ENCODE assay signal across 9 cellular contexts in the genomic region with DNA sequence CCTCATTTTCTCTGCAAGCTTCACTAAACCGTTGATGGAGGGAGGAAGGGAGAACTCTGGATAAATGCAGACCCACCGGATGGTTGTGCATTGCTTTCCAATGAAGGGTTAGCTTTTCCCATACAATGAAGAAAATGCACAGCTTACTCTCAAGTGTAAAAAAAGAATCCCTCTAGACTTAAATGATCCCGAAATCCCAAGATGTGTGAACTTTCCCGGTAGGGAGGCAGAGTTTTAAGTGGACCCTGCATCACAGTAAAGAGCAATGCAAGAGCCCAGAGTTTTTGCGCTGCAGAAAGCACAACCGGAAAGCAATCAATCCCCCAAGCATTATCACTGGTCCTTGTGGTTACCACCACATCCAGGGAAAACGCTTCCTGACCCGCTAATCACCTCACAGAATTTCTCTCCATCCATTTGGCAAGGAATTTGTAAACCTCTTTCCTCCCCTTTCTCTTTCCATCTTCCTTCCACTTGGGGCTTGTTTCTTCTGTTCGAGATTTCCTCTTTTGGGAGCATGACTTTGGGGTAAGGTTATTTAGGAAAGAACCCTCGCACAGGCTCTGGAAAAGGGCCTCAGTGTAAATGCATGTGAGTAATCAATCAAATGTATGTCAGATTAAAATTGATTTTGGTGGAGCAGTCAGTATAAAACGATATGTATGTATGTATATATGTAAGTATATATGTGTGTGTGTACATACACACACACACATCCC. TPM values are rescaled to one million over a fixed set of nuclear protein-coding genes. Genes with fewer than 3 reads are reported as not detected.
A peak's percentile ranks its signal among the peaks of the same experiment; 100 is the strongest.
DNase-seq lines count a peak whose midpoint lies in the region; ATAC-seq and TF ChIP-seq lines count a peak whose summit lies in the region.
"Had no signal": no experiment of that assay in that cellular context is flagged by ENCODE, and none has a peak within 500 bp of the region (broad histone marks: within the 10 kb centered on the region; RNA-seq: fewer than 3 reads in every experiment).

No MANE protein-coding gene starts in this region.

- H3K4me3 ChIP-seq in mammary epithelial cell (replicated peaks in 1 of 3; ENCODE audit: insufficient read depth in 1 of 3, low read depth in 2 of 3, low read length in 3 of 3) = no peak overlapping the region
- H3K4me3 ChIP-seq in mesendoderm (ENCODE audit: low read length) = no peak overlapping the region
- H3K4me3 ChIP-seq in upper lobe of left lung = peak overlapping the region; percentile 82 to 92 (median 87)

- H3K4ac ChIP-seq in mesendoderm (ENCODE audit: low read depth, low read length) = no peak overlapping the region

- intact Hi-C loops in mammary epithelial cell (cut with micrococcal nuclease) = no loop called here

- H2BK120ac ChIP-seq in mesendoderm (ENCODE audit: low read depth, low read length) = no peak overlapping the region

- no peaks in the 10 kb centered on the region for H3K79me1 ChIP-seq in mesendoderm (ENCODE audit: low read length)

- no peak overlapping the region for H3K23ac ChIP-seq in mesendoderm (ENCODE audit: low read length)

- in situ Hi-C loops in mammary epithelial cell (cut with MboI; ENCODE audit: low sequenced_read_pairs in 2 of 2) = loop anchor here (10.0 to 25.0 kb wide), 3 partner anchors 329 to 489 kb away; no protein-coding TSS in a partner anchor

- H3K4me2 ChIP-seq in mammary epithelial cell (ENCODE audit: insufficient read depth, low read depth, low read length) = peak overlapping the region; percentile 97
- H3K4me2 ChIP-seq in mesendoderm (ENCODE audit: low read length) = peak overlapping the region; percentile 5

- WGBS in mammary epithelial cell (ENCODE audit: low coverage, missing lambda C conversion rate) = 4% methylated on average over 11 of the region's 11 CpGs
- WGBS in mesendoderm (ENCODE audit: extremely low coverage, insufficient coverage, low lambda C conversion rate) = no CpG with 5 or more reads among the region's 11 CpGs
- 27 to 34% methylated on average over 11 of the region's 11 CpGs for WGBS in upper lobe of left lung, 2 donors

- no peaks in the 10 kb centered on the region for H3K36me3 Mint-ChIP-seq in activated naive CD4-positive, alpha-beta T cell treated with anti-CD3 and anti-CD28 coated beads, Interleukin-2, amount 50 U/mL, for 24 hours
- peaks cover 0 to 9% of the 10 kb centered on the region in 2 donors for H3K36me3 Mint-ChIP-seq in activated naive CD4-positive, alpha-beta T cell treated with anti-CD3 and anti-CD28 coated beads, Interleukin-2, amount 50 U/mL, for 72 hours

- H2AFZ ChIP-seq in mammary epithelial cell (ENCODE audit: low read depth, low read length) = no peak overlapping the region

- H3K9me3 ChIP-seq in mammary epithelial cell (replicated peaks; ENCODE audit: insufficient read depth, low read length) = no peaks in the 10 kb centered on the region
- H3K9me3 ChIP-seq in upper lobe of left lung = no peaks in the 10 kb centered on the region

- CTCF ChIA-PET in mammary epithelial cell (lab: Charles Lee; ENCODE audit: low non-redundant PET) = no interaction called here

- no peaks in the 10 kb centered on the region for H3K9me3 Mint-ChIP-seq in activated naive CD4-positive, alpha-beta T cell treated with anti-CD3 and anti-CD28 coated beads, Interleukin-2, amount 50 U/mL, for 24 hours
- no peaks in the 10 kb centered on the region for H3K9me3 Mint-ChIP-seq in activated naive CD4-positive, alpha-beta T cell treated with anti-CD3 and anti-CD28 coated beads, Interleukin-2, amount 50 U/mL, for 72 hours

- peak overlapping the region; percentile 96 for H3K4me3 Mint-ChIP-seq in activated naive CD4-positive, alpha-beta T cell treated with anti-CD3 and anti-CD28 coated beads, Interleukin-2, amount 50 U/mL, for 24 hours

- H3K36me3 ChIP-seq in mammary epithelial cell (ENCODE audit: insufficient read depth, low read length) (no peaks in the 10 kb centered on the region), mesendoderm (ENCODE audit: control insufficient read depth, insufficient read depth, low read length) (no peaks in the 10 kb centered on the region), upper lobe of left lung (no peaks in the 10 kb centered on the region)

- H3K18ac ChIP-seq in mesendoderm (ENCODE audit: low read length) = no peak overlapping the region

- H3K4me1 ChIP-seq in mammary epithelial cell (ENCODE audit: insufficient read depth, low read length) (peaks cover 4% of the 10 kb centered on the region), mesendoderm (ENCODE audit: control insufficient read depth, low read depth, low read length) (peaks cover 3% of the 10 kb centered on the region), upper lobe of left lung (peaks cover 6 to 22% (median 16%) of the 10 kb centered on the region in 4 donors)

- DNase-seq in activated naive CD4-positive, alpha-beta T cell treated with anti-CD3 and anti-CD28 coated beads, Interleukin-2, amount 50 U/mL, for 72 hours (ENCODE audit: low spot score in 2 of 2) = no peak
- DNase-seq in mammary epithelial cell (no peak), mesendoderm (no peak), upper lobe of left lung (no peak), DMS153 (lab: John Stamatoyannopoulos, UW) (no peak), NCI-H1048 (lab: John Stamatoyannopoulos, UW) (no peak), amniotic stem cell (lab: John Stamatoyannopoulos, UW) (no peak)
- DNase-seq: Karpas-422 had no signal

- peak overlapping the region; percentile 96 for H3K27ac Mint-ChIP-seq in activated naive CD4-positive, alpha-beta T cell treated with anti-CD3 and anti-CD28 coated beads, Interleukin-2, amount 50 U/mL, for 24 hours
- peak overlapping the region in 1 of 2 donors; percentile 75 for H3K27ac Mint-ChIP-seq in activated naive CD4-positive, alpha-beta T cell treated with anti-CD3 and anti-CD28 coated beads, Interleukin-2, amount 50 U/mL, for 72 hours

- H3K79me2 ChIP-seq in mammary epithelial cell (ENCODE audit: insufficient read depth, low read length) = no peaks in the 10 kb centered on the region
- H3K79me2 ChIP-seq in mesendoderm (ENCODE audit: control insufficient read depth, insufficient read depth, low read length) = no peaks in the 10 kb centered on the region

- peaks cover 69% of the 10 kb centered on the region for H3K4me1 Mint-ChIP-seq in activated naive CD4-positive, alpha-beta T cell treated with anti-CD3 and anti-CD28 coated beads, Interleukin-2, amount 50 U/mL, for 24 hours

- H3K27me3 Mint-ChIP-seq in activated naive CD4-positive, alpha-beta T cell treated with anti-CD3 and anti-CD28 coated beads, Interleukin-2, amount 50 U/mL, for 24 hours = no peaks in the 10 kb centered on the region

- dilution Hi-C loops in mammary epithelial cell (cut with HindIII; ENCODE audit: low sequenced_read_pairs) = no loop called here

- no peak overlapping the region for H2BK5ac ChIP-seq in mesendoderm (ENCODE audit: low read length)

- H3K56ac ChIP-seq in mesendoderm (ENCODE audit: low read length) = no peak overlapping the region

- TF ChIP-seq CTCF in mammary epithelial cell (conservative IDR thresholded peaks at IDR 0.05 in 1 of 2, IDR thresholded peaks at IDR 0.05 in 1 of 2; ENCODE audit: extremely low read depth in 1 of 2, insufficient read depth in 1 of 2, low read depth in 1 of 2, low read length in 2 of 2) (no peak), upper lobe of left lung (IDR thresholded peaks at IDR 0.05) (no peak)

- H3K9ac ChIP-seq in mammary epithelial cell (ENCODE audit: insufficient read depth, low read length) (no peak overlapping the region), mesendoderm (ENCODE audit: low read length) (no peak overlapping the region)

- no peak overlapping the region for H4K8ac ChIP-seq in mesendoderm (ENCODE audit: low read depth, low read length)

- TF ChIP-seq EP300 in upper lobe of left lung (IDR thresholded peaks at IDR 0.05) = no peak

- H3K27ac ChIP-seq in mammary epithelial cell (ENCODE audit: insufficient read depth, low read depth, low read length) = no peak overlapping the region
- H3K27ac ChIP-seq in mesendoderm (ENCODE audit: low read depth, low read length) = no peak overlapping the region
- peak overlapping the region in 2 of 4 donors; percentile 68 to 86 for H3K27ac ChIP-seq in upper lobe of left lung

- no peak for ATAC-seq in activated naive CD4-positive, alpha-beta T cell treated with anti-CD3 and anti-CD28 coated beads, Interleukin-2, amount 50 U/mL, for 72 hours
- ATAC-seq in upper lobe of left lung (ENCODE audit: low FRiP score in 2 of 2) = no peak

- no peak overlapping the region for H4K5ac ChIP-seq in mesendoderm (ENCODE audit: low read length)

- peaks cover 2% of the 10 kb centered on the region for H4K20me1 ChIP-seq in mammary epithelial cell (ENCODE audit: insufficient read depth, low read length)

- TF ChIP-seq POLR2A in upper lobe of left lung (IDR thresholded peaks at IDR 0.05) = no peak

- no peak overlapping the region for H2BK15ac ChIP-seq in mesendoderm (replicated peaks; ENCODE audit: low read depth)

- no TSS peak for BruUV-seq in mammary epithelial cell (replicated peaks; lab: Mats Ljungman, UMichigan)

- H3K27me3 ChIP-seq in mammary epithelial cell (ENCODE audit: insufficient read depth, low read length) (peaks cover 16% of the 10 kb centered on the region), mesendoderm (ENCODE audit: insufficient read depth, low read length, poor library complexity) (peaks cover 6% of the 10 kb centered on the region), upper lobe of left lung (no peaks in the 10 kb centered on the region)

- no peak overlapping the region for H2AK5ac ChIP-seq in mesendoderm (ENCODE audit: low read length)

RNA-seq across cellular contexts. Expression of gene PLCL1, which starts 1.4 kb away (rescaled TPM):
- total RNA-seq in activated naive CD4-positive, alpha-beta T cell treated with anti-CD3 and anti-CD28 coated beads, Interleukin-2, amount 50 U/mL, for 72 hours = 1 to 10 TPM; 1.3 to 4.9 TPM
- under 1 TPM in 1 of 2 donors, not detected in 1; 0.33 TPM for total RNA-seq in mammary epithelial cell
- polyA plus RNA-seq in mammary epithelial cell = not detected
- not detected for polyA minus RNA-seq in mammary epithelial cell
- polyA plus RNA-seq in mesendoderm (2013, experiment 1 of 2) = 0.03 TPM
- 0.03 TPM for polyA plus RNA-seq in mesendoderm (2013, experiment 2 of 2)
- 10 to 100 TPM in 2 of 6 donors, 1 to 10 TPM in 4; 5.3 to 17.0 (median 8.1) TPM for total RNA-seq in upper lobe of left lung

RNA-seq across cellular contexts. Expression of gene BOLL, which starts 20.6 kb away (rescaled TPM):
- total RNA-seq in activated naive CD4-positive, alpha-beta T cell treated with anti-CD3 and anti-CD28 coated beads, Interleukin-2, amount 50 U/mL, for 72 hours = not detected
- not detected for total RNA-seq in mammary epithelial cell
- polyA plus RNA-seq in mammary epithelial cell = not detected
- not detected for polyA minus RNA-seq in mammary epithelial cell
- polyA plus RNA-seq in mesendoderm (2013, experiment 1 of 2) = 0.15 TPM
- polyA plus RNA-seq in mesendoderm (2013, experiment 2 of 2) = 0.08 TPM
- total RNA-seq in upper lobe of left lung = not detected

Comparison
In these comparisons a context has a peak if more than half of its experiments do, and no peak if none do; other contexts are left out.
1. H3K4me3 ChIP-seq: peak in upper lobe of left lung (4 of 4); none in mammary epithelial cell (0 of 3) and mesendoderm (single experiment).